ENCODE assay signal across 9 cellular contexts in genomic region chr4:2259541-2260267, GRCh38. TPM values are rescaled to one million over a fixed set of nuclear protein-coding genes. Genes with fewer than 3 reads are reported as not detected.
DNase-seq lines count a peak whose midpoint lies in the region; ATAC-seq and TF ChIP-seq lines count a peak whose summit lies in the region.
"Had no signal": no experiment of that assay in that cellular context is flagged by ENCODE, and none has a peak within 500 bp of the region (broad histone marks: within the 10 kb centered on the region; RNA-seq: fewer than 3 reads in every experiment).

No MANE protein-coding gene starts in this region.

- H3K4me3 ChIP-seq in mesenchymal stem cell (ENCODE audit: insufficient read depth in 1 of 2, low read depth in 1 of 2, low read length in 2 of 2): peak overlapping the region; percentile 85 to 93
- H3K4me3 ChIP-seq in thymus (ENCODE audit: low read length): peak overlapping the region; percentile 92

- H3K4ac ChIP-seq in mesenchymal stem cell (ENCODE audit: low read depth in 1 of 2, low read length in 2 of 2): peak overlapping the region; percentile 22 to 24

- H3K4me1 ChIP-seq in mesenchymal stem cell (ENCODE audit: control insufficient read depth, insufficient read depth, low read depth, low read length) (peaks cover 67% of the 10 kb centered on the region), thymus (ENCODE audit: control insufficient read depth, insufficient read depth, low read length) (peaks cover 28% of the 10 kb centered on the region)

- peak overlapping the region; percentile 98 for H3K4me2 ChIP-seq in mesenchymal stem cell (ENCODE audit: low read length, poor library complexity, severe bottlenecking)

- WGBS in mesenchymal stem cell: 91% methylated on average over 14 of the region's 14 CpGs
- WGBS in thymus: 97% methylated on average over 14 of the region's 14 CpGs

- no peak overlapping the region for H2BK120ac ChIP-seq in mesenchymal stem cell (ENCODE audit: low read depth, low read length)

- H3K4me3 Mint-ChIP-seq in chondrocyte (ENCODE audit: unreplicated experiment): peak overlapping the region; percentile 74

- peaks cover 26% of the 10 kb centered on the region for H3K79me1 ChIP-seq in mesenchymal stem cell (replicated peaks; ENCODE audit: low read length, poor library complexity, severe bottlenecking)

- no peaks in the 10 kb centered on the region for H3K9me3 Mint-ChIP-seq in chondrocyte (ENCODE audit: low read depth)

- H3K27me3 Mint-ChIP-seq in chondrocyte (ENCODE audit: low read depth): no peaks in the 10 kb centered on the region

- no peak overlapping the region for H4K91ac ChIP-seq in mesenchymal stem cell (ENCODE audit: low read length)

- H3K23ac ChIP-seq in mesenchymal stem cell (ENCODE audit: low read length in 2 of 2): peak overlapping the region in 1 of 2 experiments; percentile 34

- H2BK5ac ChIP-seq in mesenchymal stem cell (ENCODE audit: low read depth, low read length, poor library complexity, severe bottlenecking): no peak overlapping the region

- H2AK5ac ChIP-seq in mesenchymal stem cell (ENCODE audit: low read length, severe bottlenecking): no peak overlapping the region

- peak; percentile 18 for DNase-seq in activated T-cell treated with anti-CD3 and anti-CD28 coated beads, Interleukin-2, amount 50 U/mL, for 1 hour
- DNase-seq in activated T-cell treated with anti-CD3 and anti-CD28 coated beads, Interleukin-2, amount 50 U/mL, for 48 hours: no peak
- peak; percentile 75 for DNase-seq in chondrocyte (ENCODE audit: low spot score)
- no peak for DNase-seq in mesenchymal stem cell
- DNase-seq: SW 1271 had no signal

- no peaks in the 10 kb centered on the region for H3K27me3 ChIP-seq in mesenchymal stem cell (ENCODE audit: control insufficient read depth in 1 of 2, insufficient read depth in 1 of 2, low read length in 2 of 2)
- H3K27me3 ChIP-seq in thymus (ENCODE audit: control insufficient read depth, insufficient read depth): no peaks in the 10 kb centered on the region

- H3K14ac ChIP-seq in mesenchymal stem cell (ENCODE audit: low read length in 2 of 2): peak overlapping the region in 1 of 2 experiments; percentile 90

- no peak overlapping the region for H2BK12ac ChIP-seq in mesenchymal stem cell (ENCODE audit: low read length in 2 of 2)

- ATAC-seq in GM21528 (IDR thresholded peaks at IDR 0.05; ENCODE audit: low FRiP score, unreplicated experiment): no peak
- no peak for ATAC-seq in HG02884 (IDR thresholded peaks at IDR 0.05; ENCODE audit: unreplicated experiment)
- no peak for ATAC-seq in HG02885 (IDR thresholded peaks at IDR 0.05; ENCODE audit: poor library complexity, unreplicated experiment)

- peaks cover 3% of the 10 kb centered on the region for H3K36me3 Mint-ChIP-seq in chondrocyte (ENCODE audit: low read depth)

- no peak overlapping the region for H2BK15ac ChIP-seq in mesenchymal stem cell (ENCODE audit: low read depth, poor library complexity, severe bottlenecking)

- H4K8ac ChIP-seq in mesenchymal stem cell (ENCODE audit: low read length): no peak overlapping the region

- H3K18ac ChIP-seq in mesenchymal stem cell (ENCODE audit: low read depth in 1 of 2, low read length in 2 of 2): peak overlapping the region in 1 of 2 experiments; percentile 6

- peaks cover 16% of the 10 kb centered on the region for H3K4me1 Mint-ChIP-seq in chondrocyte (ENCODE audit: low read depth)

- H3K27ac ChIP-seq in mesenchymal stem cell (ENCODE audit: low read length, poor library complexity, severe bottlenecking) (no peak overlapping the region), thymus (ENCODE audit: low read depth) (no peak overlapping the region)

- H2AFZ ChIP-seq in mesenchymal stem cell (ENCODE audit: low read depth, low read length): no peak overlapping the region

- no peak overlapping the region for H3K27ac Mint-ChIP-seq in chondrocyte (ENCODE audit: unreplicated experiment)

- H3K36me3 ChIP-seq in mesenchymal stem cell (ENCODE audit: control insufficient read depth in 1 of 2, insufficient read depth in 2 of 2, low read depth in 1 of 2, low read length in 2 of 2) (peaks cover 18 to 59% of the 10 kb centered on the region in 2 experiments), thymus (ENCODE audit: control insufficient read depth, insufficient read depth) (peaks cover 58% of the 10 kb centered on the region)

- peak overlapping the region; percentile 90 for H3K9ac ChIP-seq in mesenchymal stem cell (ENCODE audit: low read length)

- no peak for TF ChIP-seq CTCF in chondrocyte (IDR thresholded peaks at IDR 0.05)

- no peaks in the 10 kb centered on the region for H3K9me3 ChIP-seq in mesenchymal stem cell (ENCODE audit: control insufficient read depth, low read length)
- no peaks in the 10 kb centered on the region for H3K9me3 ChIP-seq in thymus (ENCODE audit: control insufficient read depth)

RNA-seq across cellular contexts. Expression of gene MXD4, which starts 2.2 kb away (rescaled TPM):
- 80.3 to 114 TPM (median 82.7 TPM) in 3 replicates for total RNA-seq in chondrocyte
- 61.3 TPM for polyA plus RNA-seq in mesenchymal stem cell (2013, experiment 1 of 2)
- polyA plus RNA-seq in mesenchymal stem cell (2013, experiment 2 of 2): 61.0 TPM
- 72.7 TPM for polyA plus RNA-seq in thymus

RNA-seq across cellular contexts. Expression of gene HAUS3, which starts 17.8 kb away (rescaled TPM):
- total RNA-seq in chondrocyte: 8.6 to 12.5 TPM (median 10.0 TPM) in 3 replicates
- polyA plus RNA-seq in mesenchymal stem cell (2013, experiment 1 of 2): 7.1 TPM
- 7.2 TPM for polyA plus RNA-seq in mesenchymal stem cell (2013, experiment 2 of 2)
- 26.6 TPM for polyA plus RNA-seq in thymus

RNA-seq across cellular contexts. Expression of gene POLN, which starts 17.8 kb away (rescaled TPM):
- total RNA-seq in chondrocyte: 3.8 to 9.1 TPM (median 5.5 TPM) in 3 replicates
- 1.0 TPM for polyA plus RNA-seq in mesenchymal stem cell (2013, experiment 1 of 2)
- 1.1 TPM for polyA plus RNA-seq in mesenchymal stem cell (2013, experiment 2 of 2)
- 2.9 TPM for polyA plus RNA-seq in thymus

Comparison
In these comparisons a context has a peak if more than half of its experiments do, and no peak if none do; other contexts are left out.
1. DNase-seq: peak in activated T-cell treated with anti-CD3 and anti-CD28 coated beads, Interleukin-2, amount 50 U/mL, for 1 hour (single experiment) and chondrocyte (single experiment); none in activated T-cell treated with anti-CD3 and anti-CD28 coated beads, Interleukin-2, amount 50 U/mL, for 48 hours (0 of 2) and mesenchymal stem cell (single experiment).